Comparison of ENCODE assay signal across 8 cellular contexts in genomic region chr15:41417812-41418211, GRCh38. TPM values are rescaled to one million over a fixed set of nuclear protein-coding genes. Genes with fewer than 3 reads are reported as not detected.
DNase-seq lines count a peak whose midpoint lies in the region; ATAC-seq lines count a peak whose summit lies in the region.

No MANE protein-coding gene starts in this region.

- CTCF ChIA-PET in activated CD4-positive, alpha-beta memory T cell treated with anti-CD3 and anti-CD28 coated beads for 36 hours (lab: Charles Lee): no interaction called here

- ATAC-seq in stimulated activated naive CD8-positive, alpha-beta T cell treated with anti-CD3 and anti-CD28 coated beads, Interleukin-15, Interleukin-2, amounts not matched to agents 100 U/mL and 50 U/mL, for 24 hours: no peak

- H3K9me3 ChIP-seq in iPS-15b (ENCODE audit: control insufficient read depth, insufficient read depth, low read length) (no peaks in the 10 kb centered on the region), subcutaneous abdominal adipose tissue (ENCODE audit: control insufficient read depth in 5 of 5, low read length in 5 of 5) (no peaks in the 10 kb centered on the region)

- H3K4me3 ChIP-seq in iPS-15b (ENCODE audit: low read depth, low read length) (peak overlapping the region; percentile 93), subcutaneous abdominal adipose tissue (ENCODE audit: low read depth in 1 of 5, low read length in 5 of 5) (peak overlapping the region; percentile 83 to 94 (median 92))

- H3K27ac Mint-ChIP-seq in stimulated activated naive CD8-positive, alpha-beta T cell treated with anti-CD3 and anti-CD28 coated beads, Interleukin-15, Interleukin-2, amounts not matched to agents 100 ng/mL and 50 ng/mL, for 24 hours: peak overlapping the region; percentile 74
- peak overlapping the region; percentile 69 for H3K27ac Mint-ChIP-seq in activated CD4-positive, alpha-beta memory T cell treated with anti-CD3 and anti-CD28 coated beads for 36 hours

- peaks cover 4% of the 10 kb centered on the region for H3K36me3 Mint-ChIP-seq in stimulated activated naive CD8-positive, alpha-beta T cell treated with anti-CD3 and anti-CD28 coated beads, Interleukin-15, Interleukin-2, amounts not matched to agents 100 ng/mL and 50 ng/mL, for 24 hours (ENCODE audit: low read depth)
- peaks cover 8% of the 10 kb centered on the region for H3K36me3 Mint-ChIP-seq in activated CD4-positive, alpha-beta memory T cell treated with anti-CD3 and anti-CD28 coated beads for 36 hours

- peaks cover 45% of the 10 kb centered on the region for H3K4me1 Mint-ChIP-seq in stimulated activated naive CD8-positive, alpha-beta T cell treated with anti-CD3 and anti-CD28 coated beads, Interleukin-15, Interleukin-2, amounts not matched to agents 100 ng/mL and 50 ng/mL, for 24 hours (ENCODE audit: low read depth)
- peaks cover 40% of the 10 kb centered on the region for H3K4me1 Mint-ChIP-seq in activated CD4-positive, alpha-beta memory T cell treated with anti-CD3 and anti-CD28 coated beads for 36 hours (ENCODE audit: low read depth)

- no peaks in the 10 kb centered on the region for H3K27me3 Mint-ChIP-seq in stimulated activated naive CD8-positive, alpha-beta T cell treated with anti-CD3 and anti-CD28 coated beads, Interleukin-15, Interleukin-2, amounts not matched to agents 100 ng/mL and 50 ng/mL, for 24 hours
- no peaks in the 10 kb centered on the region for H3K27me3 Mint-ChIP-seq in activated CD4-positive, alpha-beta memory T cell treated with anti-CD3 and anti-CD28 coated beads for 36 hours

- H3K9ac ChIP-seq in iPS-15b (ENCODE audit: low read depth, low read length) (peak overlapping the region; percentile 79), subcutaneous abdominal adipose tissue (ENCODE audit: low read length in 5 of 5) (peak overlapping the region; percentile 39 to 95 (median 92))

- H3K36me3 ChIP-seq in iPS-15b (ENCODE audit: control insufficient read depth, insufficient read depth, low read length): peaks cover 2% of the 10 kb centered on the region
- H3K36me3 ChIP-seq in subcutaneous abdominal adipose tissue (ENCODE audit: control insufficient read depth in 5 of 5, insufficient read depth in 5 of 5, low read length in 5 of 5): no peaks in the 10 kb centered on the region

- H3K27ac ChIP-seq in subcutaneous abdominal adipose tissue (ENCODE audit: low read depth, low read length): peak overlapping the region; percentile 90

- DNase-seq in stimulated activated naive CD8-positive, alpha-beta T cell treated with anti-CD3 and anti-CD28 coated beads, Interleukin-15, Interleukin-2, amounts not matched to agents 100 U/mL and 50 U/mL, for 24 hours: no peak
- no peak for DNase-seq in activated CD4-positive, alpha-beta memory T cell treated with anti-CD3 and anti-CD28 coated beads for 36 hours
- DNase-seq in DMS79 treated with DMSO at 0.1 percent for 48 hours (lab: John Stamatoyannopoulos, UW): no peak
- DNase-seq in ecto neural progenitor cell (ENCODE audit: low spot score): no peak
- no peak for DNase-seq in stimulated activated naive CD4-positive, alpha-beta T cell treated with Interleukin-2 at 50 U/mL for 16 hours (lab: John Stamatoyannopoulos, UW)

- H3K27me3 ChIP-seq in iPS-15b (ENCODE audit: control insufficient read depth, insufficient read depth, low read length) (no peaks in the 10 kb centered on the region), subcutaneous abdominal adipose tissue (ENCODE audit: control insufficient read depth in 5 of 5, insufficient read depth in 4 of 5, low read length in 5 of 5) (no peaks in the 10 kb centered on the region)

- POLR2A ChIA-PET in activated CD4-positive, alpha-beta memory T cell treated with anti-CD3 and anti-CD28 coated beads for 36 hours (lab: Charles Lee): no interaction called here

- intact Hi-C loops in activated CD4-positive, alpha-beta memory T cell treated with anti-CD3 and anti-CD28 coated beads for 36 hours (cut with micrococcal nuclease): loop anchor here (5.0 to 10.0 kb wide), 2 partner anchors 74 to 183 kb away; partner anchors contain the start of genes CHP1, EXD1 and ITPKA

- H3K9me3 Mint-ChIP-seq in stimulated activated naive CD8-positive, alpha-beta T cell treated with anti-CD3 and anti-CD28 coated beads, Interleukin-15, Interleukin-2, amounts not matched to agents 100 ng/mL and 50 ng/mL, for 24 hours: no peaks in the 10 kb centered on the region
- no peaks in the 10 kb centered on the region for H3K9me3 Mint-ChIP-seq in activated CD4-positive, alpha-beta memory T cell treated with anti-CD3 and anti-CD28 coated beads for 36 hours

- H3K4me1 ChIP-seq in iPS-15b (ENCODE audit: control insufficient read depth, insufficient read depth, low read length) (peaks cover 3% of the 10 kb centered on the region), subcutaneous abdominal adipose tissue (ENCODE audit: control insufficient read depth in 5 of 5, insufficient read depth in 5 of 5, low read length in 5 of 5) (peaks cover 0 to 29% (median 20%) of the 10 kb centered on the region in 5 donors)

- peak overlapping the region; percentile 99 for H3K4me3 Mint-ChIP-seq in stimulated activated naive CD8-positive, alpha-beta T cell treated with anti-CD3 and anti-CD28 coated beads, Interleukin-15, Interleukin-2, amounts not matched to agents 100 ng/mL and 50 ng/mL, for 24 hours
- peak overlapping the region; percentile 88 for H3K4me3 Mint-ChIP-seq in activated CD4-positive, alpha-beta memory T cell treated with anti-CD3 and anti-CD28 coated beads for 36 hours

RNA-seq across cellular contexts. Expression of gene RTF1, which starts 0.9 kb away (rescaled TPM):
- 10 to 100 TPM; 24.9 to 26.2 TPM for total RNA-seq in activated CD4-positive, alpha-beta memory T cell treated with anti-CD3 and anti-CD28 coated beads for 36 hours

RNA-seq across cellular contexts. Expression of gene NDUFAF1, which starts 15.5 kb away (rescaled TPM):
- total RNA-seq in activated CD4-positive, alpha-beta memory T cell treated with anti-CD3 and anti-CD28 coated beads for 36 hours: 10 to 100 TPM; 21.3 to 22.7 TPM
